In genomic region chr6:37175332-37176267, GRCh38 we compare ENCODE assay signal across 1 cellular context.
TF ChIP-seq lines count a peak whose summit lies in the region.

No MANE protein-coding gene starts in this region.

TF ChIP-seq in K562, 482 proteins besides CTCF, POLR2A, EP300 and RAD21 (continued from another document and continues in another):
- TF ChIP-seq CHD7 (IDR thresholded peaks at IDR 0.05; ENCODE audit: low read depth, low read length) = peak; percentile 34
- TF ChIP-seq ZNF12 (CRISPR knock-in tag; IDR thresholded peaks at IDR 0.05) = no peak; the same call in 1 of the 2 replicates
- TF ChIP-seq ZNF280B (CRISPR knock-in tag; IDR thresholded peaks at IDR 0.05) = peak; percentile 97
- no peak for TF ChIP-seq SOX6 (IDR thresholded peaks at IDR 0.05)
- TF ChIP-seq BRF2 (IDR thresholded peaks at IDR 0.05; ENCODE audit: borderline replicate concordance, insufficient read depth, insufficient read length) = no peak
- peak; percentile 88 for TF ChIP-seq ESRRB (CRISPR knock-in tag; IDR thresholded peaks at IDR 0.05; ENCODE audit: borderline replicate concordance)
- TF ChIP-seq SRF (CRISPR knock-in tag; IDR thresholded peaks at IDR 0.05) = peak in 1 of 2 experiments; percentile 87; a peak in 3 of 4 replicates
- TF ChIP-seq KLF1 (tag; IDR thresholded peaks at IDR 0.05) = no peak
- no peak for TF ChIP-seq EP400 (IDR thresholded peaks at IDR 0.05)
- TF ChIP-seq ZNF707 (CRISPR knock-in tag; conservative IDR thresholded peaks at IDR 0.05) = no peak; the same call in 1 of the 2 replicates
- TF ChIP-seq PBX2 (CRISPR knock-in tag; IDR thresholded peaks at IDR 0.05; ENCODE audit: low read depth) = no peak
- no peak for TF ChIP-seq PBX2 (tag; conservative IDR thresholded peaks at IDR 0.05; ENCODE audit: low read depth)
- TF ChIP-seq FOXO4 (CRISPR knock-in tag; IDR thresholded peaks at IDR 0.05) = peak; percentile 67; the same call in 1 of the 2 replicates
- TF ChIP-seq RB1 (IDR thresholded peaks at IDR 0.05; ENCODE audit: low read depth) = peak; percentile 70; the same call in 1 of the 2 replicates
- no peak for TF ChIP-seq HMBOX1 (IDR thresholded peaks at IDR 0.05)
- peak in 1 of 2 experiments; percentile 24; a peak in 2 of 4 replicates for TF ChIP-seq TBL1XR1 (IDR thresholded peaks at IDR 0.05; ENCODE audit: low read length in 2 of 2)
- peak; percentile 74; the same call in 1 of the 2 replicates for TF ChIP-seq GABPB2 (CRISPR knock-in tag; conservative IDR thresholded peaks at IDR 0.05)
- TF ChIP-seq SRSF7 (optimal IDR thresholded peaks at IDR 0.05; ENCODE audit: low read depth, low read length) = no peak
- TF ChIP-seq ZNF717 (CRISPR knock-in tag; IDR thresholded peaks at IDR 0.05) = peak; percentile 96
- TF ChIP-seq RBBP5 (IDR thresholded peaks at IDR 0.05; ENCODE audit: borderline replicate concordance, insufficient read depth, low read length, poor library complexity, severe bottlenecking) = no peak
- TF ChIP-seq NFIC (IDR thresholded peaks at IDR 0.05) = 0 out of 2 replicates have a peak, but pooled peaks have one; percentile 20
- TF ChIP-seq ATF2 (CRISPR knock-in tag; IDR thresholded peaks at IDR 0.05) = no peak
- TF ChIP-seq NONO (IDR thresholded peaks at IDR 0.05; ENCODE audit: low read depth in 2 of 2, low read length in 1 of 2) = no peak
- TF ChIP-seq SP2 (IDR thresholded peaks at IDR 0.05; ENCODE audit: extremely low read depth, low read depth, low read length, poor library complexity, severe bottlenecking) = no peak
- no peak for TF ChIP-seq HMGXB4 (CRISPR knock-in tag; IDR thresholded peaks at IDR 0.05)
- no peak for TF ChIP-seq TGIF2 (CRISPR knock-in tag; IDR thresholded peaks at IDR 0.05)
- no peak for TF ChIP-seq CC2D1A (IDR thresholded peaks at IDR 0.05)
- no peak for TF ChIP-seq SETDB1 (IDR thresholded peaks at IDR 0.05; ENCODE audit: low read length)
- peak; percentile 15 for TF ChIP-seq CREB3 (tag; conservative IDR thresholded peaks at IDR 0.05; ENCODE audit: low read depth)
- peak; percentile 58; the same call in 1 of the 2 replicates for TF ChIP-seq TAF7 (tag; IDR thresholded peaks at IDR 0.05)
- TF ChIP-seq CREM (IDR thresholded peaks at IDR 0.05; ENCODE audit: low read depth) = no peak
- peak; percentile 65 for TF ChIP-seq BRD9 (IDR thresholded peaks at IDR 0.05; ENCODE audit: low read depth, partially characterized antibody)
- no peak; the same call in 1 of the 2 replicates for TF ChIP-seq GATAD2A (IDR thresholded peaks at IDR 0.05)
- TF ChIP-seq FOXJ2 (tag; IDR thresholded peaks at IDR 0.05) = no peak
- 0 out of 2 replicates have a peak, but pooled peaks have one; percentile 68 for TF ChIP-seq ZNF197 (CRISPR knock-in tag; IDR thresholded peaks at IDR 0.05; ENCODE audit: low read depth)
